In genomic region chr17:8176998-8177731, GRCh38 we compare ENCODE assay signal across 8 cellular contexts. TPM values are rescaled to one million over a fixed set of nuclear protein-coding genes. Genes with fewer than 3 reads are reported as not detected.
DNase-seq lines count a peak whose midpoint lies in the region; ATAC-seq and TF ChIP-seq lines count a peak whose summit lies in the region.

No MANE protein-coding gene starts in this region.

- no peaks in the 10 kb centered on the region for H3K27me3 ChIP-seq in right lobe of liver
- H3K27me3 ChIP-seq in tibial nerve, result no peaks in the 10 kb centered on the region

- DNase-seq in activated naive CD4-positive, alpha-beta T cell treated with anti-CD3 and anti-CD28 coated beads for 36 hours, result no peak
- no peak for DNase-seq in activated naive CD4-positive, alpha-beta T cell (lab: John Stamatoyannopoulos, UW)
- DNase-seq in astrocyte of the cerebellum (ENCODE audit: low read depth) (no peak), right lobe of liver (peak in 1 of 3 donors; percentile 14), tibial nerve (ENCODE audit: low spot score in 2 of 2) (no peak), nucleus accumbens (lab: John Stamatoyannopoulos, UW) (no peak)

- intact Hi-C loops in activated naive CD4-positive, alpha-beta T cell treated with anti-CD3 and anti-CD28 coated beads for 36 hours (cut with micrococcal nuclease), result no loop called here
- intact Hi-C loops in right lobe of liver (cut with DNase I), result no loop called here

- H3K4me3 ChIP-seq in astrocyte of the cerebellum (ENCODE audit: low read depth, low read length), result peak overlapping the region; percentile 53
- H3K4me3 ChIP-seq in right lobe of liver, result peak overlapping the region in 2 of 3 donors; percentile 61 to 71
- H3K4me3 ChIP-seq in tibial nerve, result peak overlapping the region; percentile 60 to 67 (median 64)

- H3K27me3 Mint-ChIP-seq in activated naive CD4-positive, alpha-beta T cell treated with anti-CD3 and anti-CD28 coated beads for 36 hours (ENCODE audit: low read depth), result peaks cover 4% of the 10 kb centered on the region

- H3K4me1 ChIP-seq in right lobe of liver (peaks cover 0 to 24% (median 4%) of the 10 kb centered on the region in 4 donors), tibial nerve (peaks cover 0 to 44% (median 22%) of the 10 kb centered on the region in 4 donors)

- in situ Hi-C loops in astrocyte of the cerebellum (cut with HindIII; ENCODE audit: low sequenced_read_pairs), result loop anchor here (25.0 kb wide), 1 partner anchor 135 kb away; the partner anchor contains the start of gene ARHGEF15

- H3K4me3 Mint-ChIP-seq in activated naive CD4-positive, alpha-beta T cell treated with anti-CD3 and anti-CD28 coated beads for 36 hours, result peak overlapping the region; percentile 93

- H3K27ac Mint-ChIP-seq in activated naive CD4-positive, alpha-beta T cell treated with anti-CD3 and anti-CD28 coated beads for 36 hours, result no peak overlapping the region

- H3K36me3 Mint-ChIP-seq in activated naive CD4-positive, alpha-beta T cell treated with anti-CD3 and anti-CD28 coated beads for 36 hours (ENCODE audit: low read depth), result peaks cover 4% of the 10 kb centered on the region

- H3K9me3 ChIP-seq in right lobe of liver (no peaks in the 10 kb centered on the region), tibial nerve (no peaks in the 10 kb centered on the region)

- H3K36me3 ChIP-seq in right lobe of liver, result no peaks in the 10 kb centered on the region
- H3K36me3 ChIP-seq in tibial nerve, result no peaks in the 10 kb centered on the region

- TF ChIP-seq CTCF in astrocyte of the cerebellum (IDR thresholded peaks at IDR 0.05; ENCODE audit: low read depth, low read length, missing control alignments) (no peak), right lobe of liver (IDR thresholded peaks at IDR 0.05) (no peak), tibial nerve (IDR thresholded peaks at IDR 0.05) (no peak)

- TF ChIP-seq POLR2A in right lobe of liver (IDR thresholded peaks at IDR 0.05) (no peak), tibial nerve (IDR thresholded peaks at IDR 0.05) (no peak)

- no peak for ATAC-seq in right lobe of liver
- no peak for ATAC-seq in GM21447 (IDR thresholded peaks at IDR 0.05; ENCODE audit: unreplicated experiment)
- no peak for ATAC-seq in GM21717 (IDR thresholded peaks at IDR 0.05; ENCODE audit: unreplicated experiment)

- CTCF ChIA-PET in activated naive CD4-positive, alpha-beta T cell treated with anti-CD3 and anti-CD28 coated beads for 36 hours (lab: Charles Lee), result interaction anchor here (0.7 to 1.3 kb wide), 3 partner anchors 9 to 57 kb away, joined by 3 read pairs; no protein-coding TSS in a partner anchor

- peak overlapping the region in 1 of 3 donors; percentile 62 for H3K27ac ChIP-seq in right lobe of liver
- peak overlapping the region; percentile 77 to 98 (median 90) for H3K27ac ChIP-seq in tibial nerve

- no peaks in the 10 kb centered on the region for H3K9me3 Mint-ChIP-seq in activated naive CD4-positive, alpha-beta T cell treated with anti-CD3 and anti-CD28 coated beads for 36 hours

- TF ChIP-seq EP300 in tibial nerve (IDR thresholded peaks at IDR 0.05), result no peak

- 63% methylated on average over 15 of the region's 19 CpGs for WGBS in right lobe of liver (ENCODE audit: insufficient coverage, low coverage, low lambda C conversion rate, missing lambda C conversion rate)
- 66 to 69% methylated on average over 19 of the region's 19 CpGs for WGBS in tibial nerve, 2 donors

- H3K4me1 Mint-ChIP-seq in activated naive CD4-positive, alpha-beta T cell treated with anti-CD3 and anti-CD28 coated beads for 36 hours (ENCODE audit: low read depth), result peaks cover 37% of the 10 kb centered on the region

RNA-seq across cellular contexts. Expression of gene TMEM107, which starts 1.0 kb away (rescaled TPM):
- total RNA-seq in activated naive CD4-positive, alpha-beta T cell treated with anti-CD3 and anti-CD28 coated beads for 36 hours, result 10 to 100 TPM; 27.6 to 31.5 TPM
- total RNA-seq in right lobe of liver (1 to 10 TPM; 2.3 to 5.0 (median 3.4) TPM), tibial nerve (10 to 100 TPM; 28.2 to 47.1 (median 38.2) TPM)

RNA-seq across cellular contexts. Expression of gene BORCS6, which starts 12.8 kb away (rescaled TPM):
- total RNA-seq in activated naive CD4-positive, alpha-beta T cell treated with anti-CD3 and anti-CD28 coated beads for 36 hours, result 1 to 10 TPM; 4.0 to 4.3 TPM
- total RNA-seq in right lobe of liver (1 to 10 TPM; 3.1 to 5.3 (median 4.2) TPM), tibial nerve (10 to 100 TPM; 13.8 to 22.4 (median 19.4) TPM)

RNA-seq across cellular contexts. Expression of gene VAMP2, which starts 14.4 kb away (rescaled TPM):
- 10 to 100 TPM; 33.3 to 35.8 TPM for total RNA-seq in activated naive CD4-positive, alpha-beta T cell treated with anti-CD3 and anti-CD28 coated beads for 36 hours
- total RNA-seq in right lobe of liver (10 to 100 TPM in 4 of 6 experiments, 1 to 10 TPM in 2; 4.4 to 18.6 (median 13.2) TPM), tibial nerve (10 to 100 TPM; 48.0 to 72.1 (median 59.0) TPM)

RNA-seq across cellular contexts. Expression of gene PER1, which starts 25.0 kb away (rescaled TPM):
- 10 to 100 TPM; 62.2 to 73.3 TPM for total RNA-seq in activated naive CD4-positive, alpha-beta T cell treated with anti-CD3 and anti-CD28 coated beads for 36 hours
- total RNA-seq in right lobe of liver (100 to 1,000 TPM in 1 of 6 experiments, 10 to 100 TPM in 5; 25.7 to 118 (median 55.2) TPM), tibial nerve (100 to 1,000 TPM; 157 to 328 (median 204) TPM)

RNA-seq across cellular contexts. Expression of gene AURKB, which starts 33.2 kb away (rescaled TPM):
- 100 to 1,000 TPM; 243 TPM for total RNA-seq in activated naive CD4-positive, alpha-beta T cell treated with anti-CD3 and anti-CD28 coated beads for 36 hours
- total RNA-seq in right lobe of liver, result 1 to 10 TPM in 4 of 6 experiments, under 1 TPM in 2; 0.26 to 3.9 (median 1.5) TPM
- total RNA-seq in tibial nerve, result 10 to 100 TPM; 31.2 to 78.1 (median 39.6) TPM

Comparison
In these comparisons a context has a peak if more than half of its experiments do, and no peak if none do; other contexts are left out.
1. RNA of gene TMEM107, which starts 1.0 kb away (total RNA-seq): 28.2 to 47.1 TPM in tibial nerve and 27.6 to 31.5 TPM in activated naive CD4-positive, alpha-beta T cell treated with anti-CD3 and anti-CD28 coated beads for 36 hours; 2.3 to 5.0 TPM in right lobe of liver; every median in the first group is over 4 times any median in the second.
2. Peak in every context shown above with its lines, with median percentiles within 50 percentile points of each other: H3K4me3 ChIP-seq.